10 cellular contexts compared by ENCODE assay signal in the genomic region with DNA sequence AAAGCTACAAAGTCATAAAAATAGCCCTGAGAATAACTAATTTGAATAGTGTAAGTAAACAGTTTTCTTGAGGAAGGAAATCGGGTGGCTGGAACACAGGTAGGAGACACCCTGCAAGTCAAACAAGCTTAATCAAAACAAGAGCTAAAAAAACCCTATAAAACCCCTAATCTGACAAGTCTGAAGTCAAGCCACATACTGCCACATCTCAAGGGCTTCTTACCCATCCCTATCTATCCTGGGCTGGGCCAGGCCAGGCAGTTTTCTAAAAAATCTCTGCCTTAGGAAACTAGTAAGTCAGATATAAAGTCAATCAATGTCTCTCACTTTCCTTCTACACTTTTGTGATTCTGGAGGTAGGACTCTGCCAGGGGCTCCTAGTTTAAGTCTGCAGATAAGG. TPM values are rescaled to one million over a fixed set of nuclear protein-coding genes. Genes with fewer than 3 reads are reported as not detected.
DNase-seq lines count a peak whose midpoint lies in the region; ATAC-seq and TF ChIP-seq lines count a peak whose summit lies in the region.
"Had no signal": no experiment of that assay in that cellular context is flagged by ENCODE, and none has a peak within 500 bp of the region (broad histone marks: within the 10 kb centered on the region; RNA-seq: fewer than 3 reads in every experiment).

No MANE protein-coding gene starts in this region.

- POLR2A ChIA-PET in CD8-positive, alpha-beta memory T cell (lab: Charles Lee) = interaction anchor here (0.5 kb wide), 2 partner anchors 250 to 1625 kb away, joined by 3 to 4 read pairs; no protein-coding TSS in a partner anchor
- POLR2A ChIA-PET in WTC11 (lab: Charles Lee) = no interaction called here
- POLR2A ChIA-PET in naive thymus-derived CD4-positive, alpha-beta T cell (lab: Charles Lee) = interaction anchor here (0.6 to 0.7 kb wide), 3 partner anchors 8 to 468 kb away, joined by 3 to 4 read pairs (median 3); no protein-coding TSS in a partner anchor

- peaks cover 78 to 95% (median 88%) of the 10 kb centered on the region in 3 donors for H3K4me1 Mint-ChIP-seq in CD8-positive, alpha-beta memory T cell
- peaks cover 69% of the 10 kb centered on the region for H3K4me1 Mint-ChIP-seq in WTC11
- H3K4me1 Mint-ChIP-seq in naive thymus-derived CD4-positive, alpha-beta T cell = peaks cover 62 to 97% (median 87%) of the 10 kb centered on the region in 7 donors

- ATAC-seq in GM21529 (IDR thresholded peaks at IDR 0.05; ENCODE audit: unreplicated experiment) (peak; percentile 41), WTC11 (peak; percentile 45), GM19351 (IDR thresholded peaks at IDR 0.05; ENCODE audit: unreplicated experiment) (no peak)
- ATAC-seq in naive thymus-derived CD4-positive, alpha-beta T cell = peak; percentile 55
- ATAC-seq: right cardiac atrium had no signal

- WGBS in ovary, 3 donors = 19 to 38% (median 25%) methylated on average over 1 of the region's 1 CpG

- H3K27me3 Mint-ChIP-seq in CD8-positive, alpha-beta memory T cell = no peaks in the 10 kb centered on the region
- no peaks in the 10 kb centered on the region for H3K27me3 Mint-ChIP-seq in WTC11 (ENCODE audit: low read depth)
- H3K27me3 Mint-ChIP-seq in naive thymus-derived CD4-positive, alpha-beta T cell = no peaks in the 10 kb centered on the region

- H3K9me3 Mint-ChIP-seq in CD8-positive, alpha-beta memory T cell = no peaks in the 10 kb centered on the region
- no peaks in the 10 kb centered on the region for H3K9me3 Mint-ChIP-seq in WTC11
- H3K9me3 Mint-ChIP-seq in naive thymus-derived CD4-positive, alpha-beta T cell = no peaks in the 10 kb centered on the region

- TF ChIP-seq CTCF in WTC11 (IDR thresholded peaks at IDR 0.05) = no peak
- TF ChIP-seq CTCF in ovary (IDR thresholded peaks at IDR 0.05) = no peak

- TF ChIP-seq EP300 in ovary (IDR thresholded peaks at IDR 0.05) = no peak

- CTCF ChIA-PET in CD8-positive, alpha-beta memory T cell (lab: Charles Lee) = interaction anchor here (1.4 kb wide), 1 partner anchor 439 kb away, joined by 4 read pairs; no protein-coding TSS in a partner anchor
- CTCF ChIA-PET in WTC11 (lab: Charles Lee) = no interaction called here
- CTCF ChIA-PET in naive thymus-derived CD4-positive, alpha-beta T cell (lab: Charles Lee) = interaction anchor here (0.6 to 1.4 kb wide), 5 partner anchors 13 to 890 kb away, joined by 3 to 6 read pairs (median 5); no protein-coding TSS in a partner anchor

- no peaks in the 10 kb centered on the region for H3K9me3 ChIP-seq in CD8-positive, alpha-beta memory T cell (ENCODE audit: low read length)
- H3K9me3 ChIP-seq in naive thymus-derived CD4-positive, alpha-beta T cell (ENCODE audit: control insufficient read depth in 2 of 3, low read length in 3 of 3) = no peaks in the 10 kb centered on the region
- no peaks in the 10 kb centered on the region for H3K9me3 ChIP-seq in ovary

- no peak overlapping the region for H3K4me3 ChIP-seq in CD8-positive, alpha-beta memory T cell (ENCODE audit: low read length)
- no peak overlapping the region for H3K4me3 ChIP-seq in naive thymus-derived CD4-positive, alpha-beta T cell (ENCODE audit: low read length)
- no peak overlapping the region for H3K4me3 ChIP-seq in ovary

- H3K27me3 ChIP-seq in CD8-positive, alpha-beta memory T cell (ENCODE audit: insufficient read depth, low read length, poor library complexity, severe bottlenecking) = no peaks in the 10 kb centered on the region
- H3K27me3 ChIP-seq in naive thymus-derived CD4-positive, alpha-beta T cell (ENCODE audit: control insufficient read depth in 2 of 2, insufficient read depth in 2 of 2, low read length in 2 of 2) = no peaks in the 10 kb centered on the region
- H3K27me3 ChIP-seq in ovary = no peaks in the 10 kb centered on the region

- H3K27ac ChIP-seq in CD8-positive, alpha-beta memory T cell (ENCODE audit: low read depth, low read length) = no peak overlapping the region
- H3K27ac ChIP-seq in naive thymus-derived CD4-positive, alpha-beta T cell (ENCODE audit: low read depth, low read length) = no peak overlapping the region
- no peak overlapping the region for H3K27ac ChIP-seq in ovary

- peaks cover 0 to 4% (median 3%) of the 10 kb centered on the region in 3 donors for H3K36me3 Mint-ChIP-seq in CD8-positive, alpha-beta memory T cell
- H3K36me3 Mint-ChIP-seq in WTC11 = no peaks in the 10 kb centered on the region
- no peaks in the 10 kb centered on the region for H3K36me3 Mint-ChIP-seq in naive thymus-derived CD4-positive, alpha-beta T cell

- peak overlapping the region in 7 of 8 donors; percentile 24 to 81 (median 48) for H3K27ac Mint-ChIP-seq in CD8-positive, alpha-beta memory T cell
- H3K27ac Mint-ChIP-seq in WTC11 = peak overlapping the region; percentile 60; the same call in 1 of the 2 replicates
- peak overlapping the region in 8 of 9 donors; percentile 18 to 90 (median 71) for H3K27ac Mint-ChIP-seq in naive thymus-derived CD4-positive, alpha-beta T cell

- intact Hi-C loops in naive thymus-derived CD4-positive, alpha-beta T cell (cut with micrococcal nuclease) = no loop called here
- intact Hi-C loops in ovary (cut with DNase I) = no loop called here

- H3K4me3 Mint-ChIP-seq in CD8-positive, alpha-beta memory T cell = peak overlapping the region in 6 of 7 donors; percentile 13 to 76 (median 36)
- no peak overlapping the region for H3K4me3 Mint-ChIP-seq in WTC11
- peak overlapping the region; percentile 18 to 71 (median 57) for H3K4me3 Mint-ChIP-seq in naive thymus-derived CD4-positive, alpha-beta T cell

- H3K36me3 ChIP-seq in CD8-positive, alpha-beta memory T cell (ENCODE audit: insufficient read depth, low read length) = no peaks in the 10 kb centered on the region
- peaks cover 0 to 3% (median 0%) of the 10 kb centered on the region in 3 experiments for H3K36me3 ChIP-seq in naive thymus-derived CD4-positive, alpha-beta T cell (ENCODE audit: control insufficient read depth in 2 of 3, insufficient read depth in 3 of 3, low read length in 3 of 3)
- no peaks in the 10 kb centered on the region for H3K36me3 ChIP-seq in ovary

- no peak for TF ChIP-seq POLR2A in ovary (IDR thresholded peaks at IDR 0.05)

- peaks cover 78% of the 10 kb centered on the region for H3K4me1 ChIP-seq in CD8-positive, alpha-beta memory T cell (ENCODE audit: insufficient read depth, low read length)
- H3K4me1 ChIP-seq in naive thymus-derived CD4-positive, alpha-beta T cell (ENCODE audit: control insufficient read depth in 2 of 2, insufficient read depth in 2 of 2, low read length in 2 of 2) = peaks cover 20 to 35% of the 10 kb centered on the region in 2 donors
- H3K4me1 ChIP-seq in ovary (ENCODE audit: insufficient read depth) = peaks cover 10% of the 10 kb centered on the region

- DNase-seq in CD8-positive, alpha-beta memory T cell = no peak
- DNase-seq in WTC11 (ENCODE audit: low spot score) (no peak), ovary (no peak), NCI-H82 treated with DMSO at 0.1 percent for 48 hours (lab: John Stamatoyannopoulos, UW; ENCODE audit: unreplicated experiment) (no peak), NCI-H2029 (lab: John Stamatoyannopoulos, UW) (no peak)
- DNase-seq in naive thymus-derived CD4-positive, alpha-beta T cell = no peak
- DNase-seq: NCI-H446, right cardiac atrium had no signal

TF ChIP-seq in WTC11, 78 proteins besides CTCF, POLR2A, EP300 and RAD21 (continues in another document):
- TF ChIP-seq RORB (CRISPR knock-in tag; IDR thresholded peaks at IDR 0.05) (no peak), IRF2 (CRISPR knock-in tag; IDR thresholded peaks at IDR 0.05; ENCODE audit: borderline replicate concordance, low read depth) (no peak), ETV6 (CRISPR knock-in tag; IDR thresholded peaks at IDR 0.05) (no peak), ZSCAN18 (CRISPR knock-in tag; IDR thresholded peaks at IDR 0.05) (no peak), ZNF317 (CRISPR knock-in tag; IDR thresholded peaks at IDR 0.05; ENCODE audit: borderline replicate concordance, low read depth) (no peak), MXD4 (CRISPR knock-in tag; IDR thresholded peaks at IDR 0.05; ENCODE audit: borderline replicate concordance) (no peak), NFATC4 (CRISPR knock-in tag; IDR thresholded peaks at IDR 0.05) (no peak)
- TF ChIP-seq, protein P1, sequence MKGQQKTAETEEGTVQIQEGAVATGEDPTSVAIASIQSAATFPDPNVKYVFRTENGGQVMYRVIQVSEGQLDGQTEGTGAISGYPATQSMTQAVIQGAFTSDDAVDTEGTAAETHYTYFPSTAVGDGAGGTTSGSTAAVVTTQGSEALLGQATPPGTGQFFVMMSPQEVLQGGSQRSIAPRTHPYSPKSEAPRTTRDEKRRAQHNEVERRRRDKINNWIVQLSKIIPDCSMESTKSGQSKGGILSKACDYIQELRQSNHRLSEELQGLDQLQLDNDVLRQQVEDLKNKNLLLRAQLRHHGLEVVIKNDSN (CRISPR knock-in tag; IDR thresholded peaks at IDR 0.05) = no peak

RNA-seq across cellular contexts. Expression of gene UBE2N, which starts 15.3 kb away (rescaled TPM):
- 100 to 1,000 TPM; 236 to 244 TPM for total RNA-seq in CD8-positive, alpha-beta memory T cell
- 157 TPM for polyA plus RNA-seq in CD8-positive, alpha-beta memory T cell
- 183 to 195 TPM (median 185 TPM) in 3 replicates for total RNA-seq in WTC11 (2021)
- 100 to 1,000 TPM in 1 of 5 experiments, 10 to 100 TPM in 4; 76.6 to 180 (median 77.5) TPM for total RNA-seq in naive thymus-derived CD4-positive, alpha-beta T cell
- polyA plus RNA-seq in naive thymus-derived CD4-positive, alpha-beta T cell = 100 to 1,000 TPM; 109 to 170 TPM
- 100 to 1,000 TPM in 1 of 7 donors, 10 to 100 TPM in 6; 18.8 to 102 (median 63.3) TPM for total RNA-seq in ovary
- 10 to 100 TPM; 36.1 to 90.6 TPM for polyA plus RNA-seq in ovary

RNA-seq across cellular contexts. Expression of gene MRPL42, which starts 40.9 kb away (rescaled TPM):
- 10 to 100 TPM; 84.1 to 87.2 TPM for total RNA-seq in CD8-positive, alpha-beta memory T cell
- 57.1 TPM for polyA plus RNA-seq in CD8-positive, alpha-beta memory T cell
- total RNA-seq in WTC11 (2021) (112 to 124 TPM (median 121 TPM) in 3 replicates), ovary (10 to 100 TPM; 34.9 to 72.7 (median 47.9) TPM)
- 10 to 100 TPM; 30.1 to 65.8 (median 45.6) TPM for total RNA-seq in naive thymus-derived CD4-positive, alpha-beta T cell
- polyA plus RNA-seq in naive thymus-derived CD4-positive, alpha-beta T cell = 10 to 100 TPM; 67.8 to 75.4 TPM
- polyA plus RNA-seq in ovary = 10 to 100 TPM; 22.4 to 39.9 TPM

RNA-seq across cellular contexts. Expression of gene NUDT4, which starts 48.7 kb away (rescaled TPM):
- total RNA-seq in CD8-positive, alpha-beta memory T cell = 10 to 100 TPM; 83.6 to 86.9 TPM
- polyA plus RNA-seq in CD8-positive, alpha-beta memory T cell = 37.1 TPM
- total RNA-seq in WTC11 (2021) (51.3 to 56.9 TPM (median 56.5 TPM) in 3 replicates), ovary (100 to 1,000 TPM; 129 to 185 (median 149) TPM)
- total RNA-seq in naive thymus-derived CD4-positive, alpha-beta T cell = 10 to 100 TPM; 43.3 to 85.1 (median 51.2) TPM
- 10 to 100 TPM; 37.1 to 56.4 TPM for polyA plus RNA-seq in naive thymus-derived CD4-positive, alpha-beta T cell
- polyA plus RNA-seq in ovary = 100 to 1,000 TPM; 102 to 124 TPM
